ENCODE assay signal across 17 cellular contexts in genomic region chr7:17689361-17689760, GRCh38.
DNase-seq lines count a peak whose midpoint lies in the region; TF ChIP-seq lines count a peak whose summit lies in the region.
"Had no signal": no experiment of that assay in that cellular context is flagged by ENCODE, and none has a peak within 500 bp of the region (broad histone marks: within the 10 kb centered on the region; RNA-seq: fewer than 3 reads in every experiment).

No MANE protein-coding gene starts in this region.

- no peak overlapping the region for H3K4me2 ChIP-seq in PC-9

- H2AFZ ChIP-seq in PC-9: peak overlapping the region; percentile 70; the same call in 1 of the 2 replicates

- intact Hi-C loops in MCF 10A (cut with micrococcal nuclease) (no loop called here), breast epithelium (cut with DNase I; ENCODE audit: low total_unique reads) (no loop called here), PC-9 (cut with micrococcal nuclease; ENCODE audit: unreplicated experiment) (loop anchor here (10.0 kb wide), 1 partner anchor 705 kb away; no protein-coding TSS in a partner anchor)

- POLR2A ChIA-PET in MCF 10A (lab: Yijun Ruan, JAX): interaction anchor here (0.7 to 3.9 kb wide), 10 partner anchors 9 to 390 kb away, joined by 3 to 51 read pairs (median 6); partner anchors contain the start of gene AHR
- POLR2A ChIA-PET in PC-9 (lab: Charles Lee; ENCODE audit: unreplicated experiment): interaction anchor here (0.6 kb wide), 1 partner anchor 130 kb away, joined by 5 read pairs; no protein-coding TSS in a partner anchor
- POLR2A ChIA-PET in activated CD4-positive, alpha-beta memory T cell treated with anti-CD3 and anti-CD28 coated beads, Interleukin-2, amount 10 ng/mL, durations not matched to agents 7 days and 5 days (lab: Charles Lee): no interaction called here

- H4K20me1 ChIP-seq in PC-9 (ENCODE audit: insufficient read depth): no peaks in the 10 kb centered on the region

- H3K36me3 Mint-ChIP-seq in MCF 10A (ENCODE audit: insufficient read depth, unreplicated experiment): peaks cover 4% of the 10 kb centered on the region
- H3K36me3 Mint-ChIP-seq in chondrocyte (ENCODE audit: low read depth): peaks cover 4% of the 10 kb centered on the region
- H3K36me3 Mint-ChIP-seq in activated CD4-positive, alpha-beta memory T cell treated with anti-CD3 and anti-CD28 coated beads, Interleukin-2, amount 10 ng/mL, durations not matched to agents 7 days and 5 days (ENCODE audit: low read depth): no peaks in the 10 kb centered on the region
- H3K36me3 Mint-ChIP-seq: CD14-positive monocyte had no signal

- no peaks in the 10 kb centered on the region for H3K36me3 ChIP-seq in breast epithelium
- no peaks in the 10 kb centered on the region for H3K36me3 ChIP-seq in PC-9 (ENCODE audit: low read depth)
- H3K36me3 ChIP-seq: Peyer's patch had no signal

- CTCF ChIA-PET in MCF 10A (lab: Yijun Ruan, JAX) (interaction anchor here (0.7 to 1.7 kb wide), 5 partner anchors 8 to 157 kb away, joined by 3 to 5 read pairs (median 4); no protein-coding TSS in a partner anchor), PC-9 (lab: Charles Lee) (no interaction called here)
- CTCF ChIA-PET in activated CD4-positive, alpha-beta memory T cell treated with anti-CD3 and anti-CD28 coated beads, Interleukin-2, amount 10 ng/mL, durations not matched to agents 7 days and 5 days (lab: Charles Lee): no interaction called here

- H3K4me3 ChIP-seq in breast epithelium (no peak overlapping the region), PC-9 (no peak overlapping the region)
- H3K4me3 ChIP-seq: Peyer's patch had no signal

- peaks cover 8% of the 10 kb centered on the region for H3F3A ChIP-seq in PC-9 (ENCODE audit: insufficient read depth, low read depth)

- no peak overlapping the region for H3K4me3 Mint-ChIP-seq in MCF 10A (ENCODE audit: unreplicated experiment)
- no peak overlapping the region for H3K4me3 Mint-ChIP-seq in chondrocyte (ENCODE audit: unreplicated experiment)
- H3K4me3 Mint-ChIP-seq in activated CD4-positive, alpha-beta memory T cell treated with anti-CD3 and anti-CD28 coated beads, Interleukin-2, amount 10 ng/mL, durations not matched to agents 7 days and 5 days: no peak overlapping the region
- H3K4me3 Mint-ChIP-seq: CD14-positive monocyte had no signal

- H3K27me3 Mint-ChIP-seq in MCF 10A (ENCODE audit: insufficient read depth, unreplicated experiment) (no peaks in the 10 kb centered on the region), chondrocyte (ENCODE audit: low read depth) (no peaks in the 10 kb centered on the region)
- no peaks in the 10 kb centered on the region for H3K27me3 Mint-ChIP-seq in activated CD4-positive, alpha-beta memory T cell treated with anti-CD3 and anti-CD28 coated beads, Interleukin-2, amount 10 ng/mL, durations not matched to agents 7 days and 5 days

- H3K79me2 ChIP-seq in PC-9 (ENCODE audit: low read depth): no peaks in the 10 kb centered on the region

- DNase-seq in MCF 10A (ENCODE audit: unreplicated experiment) (peak; percentile 44), breast epithelium (ENCODE audit: low spot score in 2 of 2) (no peak), PC-9 (no peak), chondrocyte (ENCODE audit: low spot score) (no peak), HUDEP-2 (lab: John Stamatoyannopoulos, UW; ENCODE audit: unreplicated experiment in 76 of 76) (no peak), SHP77 treated with DMSO at 0.1 percent for 48 hours (lab: John Stamatoyannopoulos, UW) (no peak)
- DNase-seq in activated naive CD4-positive, alpha-beta T cell (lab: John Stamatoyannopoulos, UW): no peak
- no peak for DNase-seq in activated CD4-positive, alpha-beta memory T cell treated with anti-CD3 and anti-CD28 coated beads, Interleukin-2, amount 10 ng/mL, durations not matched to agents 7 days and 5 days
- DNase-seq: DMS153, NCI-H1048, NCI-H1436 treated with DMSO at 0.1 percent for 48 hours, NCI-H2029 treated with DMSO at 0.1 percent for 48 hours, NCI-H510A, NCI-H82, Peyer's patch, Right ventricle myocardium superior had no signal

- peaks cover 0 to 6% of the 10 kb centered on the region in 2 donors for H3K9me3 ChIP-seq in breast epithelium
- peaks cover 12% of the 10 kb centered on the region; the same call in 1 of the 2 replicates for H3K9me3 ChIP-seq in PC-9 (ENCODE audit: insufficient read depth, low read depth)
- H3K9me3 ChIP-seq: Peyer's patch had no signal

- H3K4me1 ChIP-seq in breast epithelium (no peaks in the 10 kb centered on the region), PC-9 (replicated peaks; ENCODE audit: insufficient read depth) (peaks cover 16% of the 10 kb centered on the region)
- H3K4me1 ChIP-seq: Peyer's patch had no signal

- H3K27ac ChIP-seq in breast epithelium (no peak overlapping the region), PC-9 (peak overlapping the region; percentile 77)
- H3K27ac ChIP-seq: Peyer's patch had no signal

- no peaks in the 10 kb centered on the region for H3K27me3 ChIP-seq in breast epithelium
- no peaks in the 10 kb centered on the region for H3K27me3 ChIP-seq in PC-9 (ENCODE audit: insufficient read depth, low read depth)
- H3K27me3 ChIP-seq: Peyer's patch had no signal

- no peak for TF ChIP-seq POLR2A in breast epithelium (IDR thresholded peaks at IDR 0.05)

- no peak for TF ChIP-seq CTCF in MCF 10A (IDR thresholded peaks at IDR 0.05; ENCODE audit: unreplicated experiment)
- no peak for TF ChIP-seq CTCF in breast epithelium (IDR thresholded peaks at IDR 0.05)
- TF ChIP-seq CTCF in PC-9 (conservative IDR thresholded peaks at IDR 0.05): no peak
- no peak for TF ChIP-seq CTCF in chondrocyte (IDR thresholded peaks at IDR 0.05)

- no peaks in the 10 kb centered on the region for H3K9me3 Mint-ChIP-seq in MCF 10A (ENCODE audit: unreplicated experiment)
- H3K9me3 Mint-ChIP-seq in chondrocyte (ENCODE audit: low read depth): peaks cover 4% of the 10 kb centered on the region
- no peaks in the 10 kb centered on the region for H3K9me3 Mint-ChIP-seq in activated CD4-positive, alpha-beta memory T cell treated with anti-CD3 and anti-CD28 coated beads, Interleukin-2, amount 10 ng/mL, durations not matched to agents 7 days and 5 days

- H3K4me1 Mint-ChIP-seq in MCF 10A (ENCODE audit: insufficient read depth, unreplicated experiment) (peaks cover 12% of the 10 kb centered on the region), chondrocyte (ENCODE audit: low read depth) (peaks cover 27% of the 10 kb centered on the region)
- H3K4me1 Mint-ChIP-seq in activated CD4-positive, alpha-beta memory T cell treated with anti-CD3 and anti-CD28 coated beads, Interleukin-2, amount 10 ng/mL, durations not matched to agents 7 days and 5 days: peaks cover 2% of the 10 kb centered on the region

- BruUV-seq in MCF 10A (replicated peaks; lab: Mats Ljungman, UMichigan) (no TSS peak), PC-9 (replicated peaks; lab: Mats Ljungman, UMichigan) (no TSS peak)

- H3K27ac Mint-ChIP-seq in MCF 10A (ENCODE audit: low read depth, unreplicated experiment) (peak overlapping the region; percentile 89), chondrocyte (ENCODE audit: unreplicated experiment) (peak overlapping the region; percentile 99)
- H3K27ac Mint-ChIP-seq in activated CD4-positive, alpha-beta memory T cell treated with anti-CD3 and anti-CD28 coated beads, Interleukin-2, amount 10 ng/mL, durations not matched to agents 7 days and 5 days: no peak overlapping the region

- H3K9me2 ChIP-seq in PC-9 (ENCODE audit: insufficient read depth): no peaks in the 10 kb centered on the region
